20 cellular contexts compared by ENCODE assay signal in genomic region chrX:101117701-101118100, GRCh38. TPM values are rescaled to one million over a fixed set of nuclear protein-coding genes. Genes with fewer than 3 reads are reported as not detected.
DNase-seq lines count a peak whose midpoint lies in the region; ATAC-seq and TF ChIP-seq lines count a peak whose summit lies in the region.
"Had no signal": no experiment of that assay in that cellular context is flagged by ENCODE, and none has a peak within 500 bp of the region (broad histone marks: within the 10 kb centered on the region; RNA-seq: fewer than 3 reads in every experiment).

No MANE protein-coding gene starts in this region.

- H3K27ac ChIP-seq in GM23248: no peak overlapping the region
- H3K27ac ChIP-seq: BLaER1 treated with 17β-estradiol and CSF1 and Interleukin-3, amounts not matched to agents 10 nM and 100 nM; RWPE1; SJCRH30 had no signal

- no peaks in the 10 kb centered on the region for H3K27me3 ChIP-seq in GM23248 (replicated peaks; ENCODE audit: insufficient read depth)
- H3K27me3 ChIP-seq: BLaER1 treated with 17β-estradiol and CSF1 and Interleukin-3, amounts not matched to agents 10 nM and 100 nM; SJCRH30 had no signal

- no peaks in the 10 kb centered on the region for H3K36me3 ChIP-seq in GM23248 (ENCODE audit: low read depth)

- no peaks in the 10 kb centered on the region for H3K9me2 ChIP-seq in GM23248 (ENCODE audit: insufficient read depth)

- H3K9me3 ChIP-seq in GM23248 (ENCODE audit: low read depth): no peaks in the 10 kb centered on the region
- H3K9me3 ChIP-seq: BLaER1 treated with 17β-estradiol and CSF1 and Interleukin-3, amounts not matched to agents 10 nM and 100 nM; SJCRH30 had no signal

- in situ Hi-C loops in GM23248 (cut with MboI): no loop called here
- in situ Hi-C loops in G401 (cut with HindIII; ENCODE audit: low sequenced_read_pairs): no loop called here

- H3K4me1 ChIP-seq in GM23248 (ENCODE audit: insufficient read depth): no peaks in the 10 kb centered on the region
- H3K4me1 ChIP-seq: BLaER1 treated with 17β-estradiol and CSF1 and Interleukin-3, amounts not matched to agents 10 nM and 100 nM; SJCRH30 had no signal

- DNase-seq in GM23248: peak; percentile 7
- DNase-seq in choroid plexus epithelial cell (ENCODE audit: low read depth): peak; percentile 69
- DNase-seq in iris pigment epithelial cell (ENCODE audit: low read depth): peak; percentile 34
- DNase-seq in stromal cell of bone marrow (ENCODE audit: low read depth): peak; percentile 17
- DNase-seq in G401 (ENCODE audit: low spot score): no peak
- DNase-seq in retina: no peak
- DNase-seq in DMS53 treated with DMSO at 0.1 percent for 48 hours (lab: John Stamatoyannopoulos, UW; ENCODE audit: unreplicated experiment): no peak
- DNase-seq: KG1, NCI-H1092, NCI-H1694, NCI-H2107, NCI-H226, NCI-H526 treated with DMSO at 0.1 percent for 48 hours, OCI-M1, SJCRH30 had no signal

- no peaks in the 10 kb centered on the region for H3K79me2 ChIP-seq in GM23248 (ENCODE audit: insufficient read depth)

- TF ChIP-seq CTCF in choroid plexus epithelial cell (conservative IDR thresholded peaks at IDR 0.05; ENCODE audit: low read depth, low read length): no peak

- no peak overlapping the region for H3K4me3 ChIP-seq in GM23248
- H3K4me3 ChIP-seq in choroid plexus epithelial cell (ENCODE audit: low read depth, low read length): no peak overlapping the region
- H3K4me3 ChIP-seq: BLaER1 treated with 17β-estradiol and CSF1 and Interleukin-3, amounts not matched to agents 10 nM and 100 nM; GM12878; SJCRH30 had no signal

- WGBS in GM23248 (ENCODE audit: low coverage in 1 of 2, low lambda C conversion rate in 2 of 2, missing lambda C conversion rate in 2 of 2), 2 experiments: 90 to 91% methylated on average over 3 of the region's 3 CpGs

- H4K20me1 ChIP-seq in GM23248 (ENCODE audit: insufficient read depth): no peaks in the 10 kb centered on the region
- H4K20me1 ChIP-seq: BLaER1 treated with 17β-estradiol and CSF1 and Interleukin-3, amounts not matched to agents 10 nM and 100 nM had no signal

- no peaks in the 10 kb centered on the region for H3F3A ChIP-seq in GM23248 (ENCODE audit: insufficient read depth)

- H2AFZ ChIP-seq in GM23248: no peak overlapping the region

- no peak overlapping the region for H3K4me2 ChIP-seq in GM23248 (ENCODE audit: unreplicated experiment)
- H3K4me2 ChIP-seq: BLaER1 treated with 17β-estradiol and CSF1 and Interleukin-3, amounts not matched to agents 10 nM and 100 nM had no signal

- no peak overlapping the region for H3K9ac ChIP-seq in GM23248
- H3K9ac ChIP-seq: BLaER1 treated with 17β-estradiol and CSF1 and Interleukin-3, amounts not matched to agents 10 nM and 100 nM had no signal

- ATAC-seq in esophagus mucosa: no peak
- ATAC-seq: GM12878 had no signal

RNA-seq across cellular contexts. Expression of gene CENPI, which starts 19.7 kb away (rescaled TPM):
- total RNA-seq in GM23248 (2014; rRNA removed; shearing (Covaris generic)): 9.6 and 11.8 TPM in 2 replicates
- polyA plus RNA-seq in GM23248 (2016; fragmentation: Nextera tagmentation; extraction: Ambion mirVana): 2.5 and 2.6 TPM in 2 replicates
- total RNA-seq in G401 (2014; rRNA removed; shearing (Covaris generic)): 32.7 and 35.1 TPM in 2 replicates
- total RNA-seq in esophagus mucosa: 3.9 TPM

RNA-seq across cellular contexts. Expression of gene TMEM35A, which starts 39.0 kb away (rescaled TPM):
- total RNA-seq in GM23248 (2014; rRNA removed; shearing (Covaris generic)): 0.32 and 0.76 TPM in 2 replicates
- 0.37 and 0.56 TPM in 2 replicates for polyA plus RNA-seq in GM23248 (2016; fragmentation: Nextera tagmentation; extraction: Ambion mirVana)
- 0.92 and 2.4 TPM in 2 replicates for total RNA-seq in G401 (2014; rRNA removed; shearing (Covaris generic))
- 1.1 TPM for total RNA-seq in esophagus mucosa
- total RNA-seq: GM12878, MCF 10A had no signal
- polyA plus RNA-seq: GM12878 had no signal

Comparison
In these comparisons a context has a peak if more than half of its experiments do, and no peak if none do; other contexts are left out.
1. DNase-seq: peak in GM23248 (single experiment), choroid plexus epithelial cell (single experiment), iris pigment epithelial cell (single experiment) and stromal cell of bone marrow (single experiment); none in G401 (single experiment), retina (single experiment) and DMS53 treated with DMSO at 0.1 percent for 48 hours (single experiment).